19 cellular contexts compared by ENCODE assay signal in genomic region chr20:42864116-42864515, GRCh38.
DNase-seq lines count a peak whose midpoint lies in the region; TF ChIP-seq lines count a peak whose summit lies in the region.
"Had no signal": no experiment of that assay in that cellular context is flagged by ENCODE, and none has a peak within 500 bp of the region (broad histone marks: within the 10 kb centered on the region; RNA-seq: fewer than 3 reads in every experiment).

No MANE protein-coding gene starts in this region.

- H3K79me2 ChIP-seq in Karpas-422 (ENCODE audit: low read length) = no peaks in the 10 kb centered on the region

- no peaks in the 10 kb centered on the region for H3K36me3 Mint-ChIP-seq in endodermal cell (ENCODE audit: low read depth)
- H3K36me3 Mint-ChIP-seq: CD14-positive monocyte; CD8-positive, alpha-beta memory T cell had no signal

- no peaks in the 10 kb centered on the region for H3K9me2 ChIP-seq in Karpas-422 (replicated peaks; ENCODE audit: insufficient read depth, low read length)

- H4K20me1 ChIP-seq in Karpas-422 (ENCODE audit: insufficient read depth, low read depth, low read length) = no peaks in the 10 kb centered on the region
- H4K20me1 ChIP-seq: BLaER1 treated with 17β-estradiol and CSF1 and Interleukin-3, amounts not matched to agents 10 nM and 100 nM had no signal

- H3K4me1 Mint-ChIP-seq in endodermal cell = peaks cover 4% of the 10 kb centered on the region
- H3K4me1 Mint-ChIP-seq: CD14-positive monocyte; CD8-positive, alpha-beta memory T cell; GM23338 had no signal

- H3K27me3 Mint-ChIP-seq in endodermal cell (ENCODE audit: insufficient read depth) = peaks cover 29% of the 10 kb centered on the region
- H3K27me3 Mint-ChIP-seq: CD4-positive, alpha-beta T cell had no signal

- H2AFZ ChIP-seq in Karpas-422 (ENCODE audit: low read length) = no peak overlapping the region
- H2AFZ ChIP-seq: GM23338 had no signal

- H3K4me3 Mint-ChIP-seq in endodermal cell = no peak overlapping the region
- H3K4me3 Mint-ChIP-seq: CD14-positive monocyte; CD4-positive, alpha-beta T cell; CD8-positive, alpha-beta memory T cell; GM23338 had no signal

- H3K9me3 ChIP-seq in Karpas-422 (ENCODE audit: low read length) = no peaks in the 10 kb centered on the region
- H3K9me3 ChIP-seq in endodermal cell (ENCODE audit: control insufficient read depth, low read length) = no peaks in the 10 kb centered on the region
- H3K9me3 ChIP-seq: BE2C; BLaER1 treated with 17β-estradiol and CSF1 and Interleukin-3, amounts not matched to agents 10 nM and 100 nM; HAP-1 had no signal

- H3K36me3 ChIP-seq in Karpas-422 (ENCODE audit: insufficient read depth, low read length) = no peaks in the 10 kb centered on the region
- H3K36me3 ChIP-seq in endodermal cell (ENCODE audit: control insufficient read depth, insufficient read depth, low read length) = no peaks in the 10 kb centered on the region
- H3K36me3 ChIP-seq: BE2C; BLaER1 treated with 17β-estradiol and CSF1 and Interleukin-3, amounts not matched to agents 10 nM and 100 nM; HAP-1 had no signal

- no peak overlapping the region for H3K4me2 ChIP-seq in Karpas-422 (ENCODE audit: low read depth, low read length, poor library complexity, severe bottlenecking)
- H3K4me2 ChIP-seq: BLaER1 treated with 17β-estradiol and CSF1 and Interleukin-3, amounts not matched to agents 10 nM and 100 nM; GM23338 had no signal

- DNase-seq in NCI-H82 (lab: John Stamatoyannopoulos, UW) = peak; percentile 19
- DNase-seq in NCI-H82 treated with DMSO at 0.1 percent for 48 hours (lab: John Stamatoyannopoulos, UW; ENCODE audit: unreplicated experiment) = no peak
- no peak for DNase-seq in Karpas-422
- DNase-seq in endodermal cell = no peak
- DNase-seq in effector CD8-positive, alpha-beta T cell (lab: John Stamatoyannopoulos, UW) = no peak
- DNase-seq in activated T-cell treated with anti-CD3 and anti-CD28 coated beads for 4 hours = no peak
- no peak for DNase-seq in NCI-H2171 treated with DMSO at 0.1 percent for 48 hours (lab: John Stamatoyannopoulos, UW)
- DNase-seq: AML-193; BE2C; CD4-positive, alpha-beta T cell; CD8-positive, alpha-beta memory T cell; DMS 273 treated with DMSO at 0.1 percent for 48 hours; DMS79; GF-D8 had no signal

- no peaks in the 10 kb centered on the region for H3K27me3 ChIP-seq in Karpas-422 (ENCODE audit: low read length)
- H3K27me3 ChIP-seq in endodermal cell (ENCODE audit: control insufficient read depth, insufficient read depth, low read length, poor library complexity, severe bottlenecking) = peaks cover 17% of the 10 kb centered on the region
- H3K27me3 ChIP-seq: BE2C; BLaER1 treated with 17β-estradiol and CSF1 and Interleukin-3, amounts not matched to agents 10 nM and 100 nM had no signal

- H3K27ac Mint-ChIP-seq in endodermal cell = no peak overlapping the region
- H3K27ac Mint-ChIP-seq: CD14-positive monocyte; CD4-positive, alpha-beta T cell; CD8-positive, alpha-beta memory T cell; GM23338 had no signal

- peak; percentile 52 for TF ChIP-seq CTCF in endodermal cell (conservative IDR thresholded peaks at IDR 0.05)

- peak overlapping the region; percentile 5; the same call in 1 of the 2 replicates for H3K27ac ChIP-seq in Karpas-422 (ENCODE audit: low read length)
- no peak overlapping the region for H3K27ac ChIP-seq in endodermal cell (ENCODE audit: low read depth, low read length)
- H3K27ac ChIP-seq: 22Rv1; BLaER1 treated with 17β-estradiol and CSF1 and Interleukin-3, amounts not matched to agents 10 nM and 100 nM had no signal

- 74 to 86% methylated on average over 1 to 2 of the region's 3 CpGs for WGBS in endodermal cell (ENCODE audit: insufficient coverage in 1 of 2, insufficient read length in 1 of 2), 2 experiments

- H3K9ac ChIP-seq in Karpas-422 (ENCODE audit: low read length) (no peak overlapping the region), endodermal cell (ENCODE audit: extremely low read depth, low read length, poor library complexity, severe bottlenecking) (no peak overlapping the region)
- H3K9ac ChIP-seq: BLaER1 treated with 17β-estradiol and CSF1 and Interleukin-3, amounts not matched to agents 10 nM and 100 nM had no signal

- H3K4me3 ChIP-seq in Karpas-422 (ENCODE audit: low read length) (no peak overlapping the region), endodermal cell (ENCODE audit: low read length) (no peak overlapping the region)
- H3K4me3 ChIP-seq: BLaER1 treated with 17β-estradiol and CSF1 and Interleukin-3, amounts not matched to agents 10 nM and 100 nM; GM23338; HAP-1 had no signal

- H3K4me1 ChIP-seq in Karpas-422 (ENCODE audit: low read length) (peaks cover 24% of the 10 kb centered on the region), endodermal cell (ENCODE audit: control insufficient read depth, insufficient read depth, low read length) (no peaks in the 10 kb centered on the region)
- H3K4me1 ChIP-seq: BE2C; BLaER1 treated with 17β-estradiol and CSF1 and Interleukin-3, amounts not matched to agents 10 nM and 100 nM; HAP-1 had no signal

- no peaks in the 10 kb centered on the region for H3K9me3 Mint-ChIP-seq in endodermal cell
- H3K9me3 Mint-ChIP-seq: CD4-positive, alpha-beta T cell had no signal
